Comparison of ENCODE assay signal across 17 cellular contexts in the genomic region with DNA sequence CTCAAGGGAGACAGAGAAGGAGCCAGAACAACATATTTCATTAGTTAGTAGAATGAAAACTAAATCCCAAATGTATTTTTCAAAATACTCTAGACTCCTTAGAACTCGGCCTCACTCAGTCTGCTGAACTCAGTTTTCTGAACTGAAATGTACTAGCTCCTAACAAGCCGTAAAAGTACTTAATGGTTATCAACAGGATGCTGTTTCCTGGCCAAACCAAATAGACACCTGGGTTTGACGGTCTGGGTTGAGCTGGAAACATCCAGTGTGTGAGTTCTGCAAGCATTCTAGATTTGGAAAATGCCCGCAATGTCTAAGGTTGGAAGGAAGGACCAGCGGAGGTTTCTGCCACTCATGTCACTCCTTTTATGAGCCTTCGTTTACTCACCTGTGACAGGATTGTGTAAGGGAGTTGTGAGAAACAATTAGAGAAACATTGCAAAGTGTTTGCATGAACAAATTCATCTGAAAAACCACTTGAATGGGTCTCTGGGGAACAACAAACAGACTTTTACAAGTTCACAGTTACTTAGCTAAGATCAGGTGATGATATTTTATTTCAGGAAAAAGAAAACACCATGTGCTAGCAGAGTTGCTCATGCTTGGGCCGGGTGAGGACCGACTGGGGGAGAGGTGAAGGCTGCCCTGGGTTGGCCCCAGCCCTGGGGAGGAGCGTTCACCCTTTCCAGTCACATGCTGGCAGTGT.
DNase-seq lines count a peak whose midpoint lies in the region; ATAC-seq and TF ChIP-seq lines count a peak whose summit lies in the region.
"Had no signal": no experiment of that assay in that cellular context is flagged by ENCODE, and none has a peak within 500 bp of the region (broad histone marks: within the 10 kb centered on the region; RNA-seq: fewer than 3 reads in every experiment).

No MANE protein-coding gene starts in this region.

- H3K27ac Mint-ChIP-seq in nephron, result peak overlapping the region; percentile 26 to 57 (median 28)

- H3K27me3 Mint-ChIP-seq in nephron (ENCODE audit: low read depth), result peaks cover 13% of the 10 kb centered on the region

- no peak overlapping the region for H3K9ac ChIP-seq in BLaER1 treated with 17β-estradiol and CSF1 and Interleukin-3, amounts not matched to agents 10 nM and 100 nM

- H3K36me3 ChIP-seq in BLaER1 treated with 17β-estradiol and CSF1 and Interleukin-3, amounts not matched to agents 10 nM and 100 nM, result no peaks in the 10 kb centered on the region
- H3K36me3 ChIP-seq in HEK293 (ENCODE audit: control insufficient read depth in 2 of 2, insufficient read depth in 1 of 2, low read length in 2 of 2) (no peaks in the 10 kb centered on the region), body of pancreas (replicated peaks in 1 of 2; ENCODE audit: insufficient read depth in 1 of 2, low read depth in 2 of 2) (no peaks in the 10 kb centered on the region)
- H3K36me3 ChIP-seq: neutrophil, right lobe of liver had no signal

- no peak overlapping the region for H3K4me3 ChIP-seq in BLaER1 treated with 17β-estradiol and CSF1 and Interleukin-3, amounts not matched to agents 10 nM and 100 nM
- no peak overlapping the region for H3K4me3 ChIP-seq in HEK293 (ENCODE audit: low read depth, low read length)
- H3K4me3 ChIP-seq in body of pancreas, result no peak overlapping the region
- H3K4me3 ChIP-seq: right lobe of liver had no signal

- H3K36me3 Mint-ChIP-seq in nephron (ENCODE audit: low read depth), result no peaks in the 10 kb centered on the region

- peaks cover 22% of the 10 kb centered on the region for H3K4me1 Mint-ChIP-seq in nephron

- CTCF ChIA-PET in HEK293 (lab: Yijun Ruan, JAX), result interaction anchor here (0.7 kb wide), 1 partner anchor 156 kb away, joined by 3 read pairs; no protein-coding TSS in a partner anchor

- 58 to 70% methylated on average over 9 of the region's 9 CpGs for WGBS in body of pancreas, 2 donors

- H3K4me1 ChIP-seq in BLaER1 treated with 17β-estradiol and CSF1 and Interleukin-3, amounts not matched to agents 10 nM and 100 nM, result peaks cover 0 to 23% (median 8%) of the 10 kb centered on the region in 10 experiments; a peak in 10 of 20 replicates
- H3K4me1 ChIP-seq in HEK293 (ENCODE audit: control insufficient read depth, insufficient read depth, low read length) (0 out of 2 replicates have a peak, but pooled peaks cover 2% of the 10 kb centered on the region), body of pancreas (peaks cover 14% of the 10 kb centered on the region)

- ATAC-seq in HG02610 (IDR thresholded peaks at IDR 0.05; ENCODE audit: unreplicated experiment) (no peak), GM18519 (IDR thresholded peaks at IDR 0.05; ENCODE audit: low FRiP score, unreplicated experiment) (no peak), body of pancreas (no peak)

- DNase-seq in dermis microvascular lymphatic vessel endothelial cell (ENCODE audit: low read depth in 2 of 2), result peak; percentile 13 to 48
- DNase-seq in body of pancreas, result no peak
- DNase-seq: AML-193; effector CD4-positive, alpha-beta T cell; H7; head of caudate nucleus; right lobe of liver; SHP77; stimulated activated CD4-positive, alpha-beta T cell treated with anti-CD3 and anti-CD28 coated beads, Interleukin-1b, Interleukin-23, amount 100 ng/mL, for 48 hours; T-helper 1 cell had no signal

- no peak for TF ChIP-seq CTCF in HEK293 (tag by site-specific recombination; IDR thresholded peaks at IDR 0.05)
- TF ChIP-seq CTCF in nephron (IDR thresholded peaks at IDR 0.05; ENCODE audit: unreplicated experiment in 3 of 3), result no peak
- TF ChIP-seq CTCF in body of pancreas (IDR thresholded peaks at IDR 0.05), result no peak

- H3K4me2 ChIP-seq in BLaER1 treated with 17β-estradiol and CSF1 and Interleukin-3, amounts not matched to agents 10 nM and 100 nM, result peak overlapping the region in 7 of 11 experiments; percentile 6 to 63 (median 34); a peak in 11 of 22 replicates

- H4K20me1 ChIP-seq in BLaER1 treated with 17β-estradiol and CSF1 and Interleukin-3, amounts not matched to agents 10 nM and 100 nM, result no peaks in the 10 kb centered on the region

- H3K9me3 Mint-ChIP-seq in nephron, result no peaks in the 10 kb centered on the region

- POLR2A ChIA-PET in HEK293 (lab: Yijun Ruan, JAX), result no interaction called here

- no peak overlapping the region for H3K27ac ChIP-seq in BLaER1 treated with 17β-estradiol and CSF1 and Interleukin-3, amounts not matched to agents 10 nM and 100 nM
- H3K27ac ChIP-seq in HEK293 (ENCODE audit: extremely low read depth, low read depth, low read length) (peak overlapping the region; percentile 43; the same call in 1 of the 2 replicates), body of pancreas (no peak overlapping the region)
- H3K27ac ChIP-seq: HL-60, neutrophil, right lobe of liver had no signal

- no peak for TF ChIP-seq POLR2A in body of pancreas (IDR thresholded peaks at IDR 0.05)

- no peaks in the 10 kb centered on the region for H3K27me3 ChIP-seq in BLaER1 treated with 17β-estradiol and CSF1 and Interleukin-3, amounts not matched to agents 10 nM and 100 nM
- no peaks in the 10 kb centered on the region for H3K27me3 ChIP-seq in body of pancreas
- H3K27me3 ChIP-seq: right lobe of liver had no signal

- no peak overlapping the region for H3K4me3 Mint-ChIP-seq in nephron

- no peaks in the 10 kb centered on the region for H3K9me3 ChIP-seq in BLaER1 treated with 17β-estradiol and CSF1 and Interleukin-3, amounts not matched to agents 10 nM and 100 nM (replicated peaks in 1 of 11)
- no peaks in the 10 kb centered on the region for H3K9me3 ChIP-seq in HEK293 (ENCODE audit: control insufficient read depth, insufficient read depth, low read depth, low read length)
- H3K9me3 ChIP-seq in body of pancreas, result no peaks in the 10 kb centered on the region
- H3K9me3 ChIP-seq: neutrophil, right lobe of liver had no signal

- intact Hi-C loops in body of pancreas (cut with DNase I), result no loop called here

TF ChIP-seq in HEK293, 187 proteins besides CTCF, POLR2A, EP300 and RAD21 (continues in another document):
- 0 out of 2 replicates have a peak, but pooled peaks have one; percentile 48 for TF ChIP-seq ZNF335 (tag by site-specific recombination; conservative IDR thresholded peaks at IDR 0.05)
- peak; percentile 84 for TF ChIP-seq ZNF24 (tag by site-specific recombination; IDR thresholded peaks at IDR 0.05)
- TF ChIP-seq WT1 (tag by site-specific recombination; IDR thresholded peaks at IDR 0.05), result peak; percentile 95
- TF ChIP-seq, protein P1, sequence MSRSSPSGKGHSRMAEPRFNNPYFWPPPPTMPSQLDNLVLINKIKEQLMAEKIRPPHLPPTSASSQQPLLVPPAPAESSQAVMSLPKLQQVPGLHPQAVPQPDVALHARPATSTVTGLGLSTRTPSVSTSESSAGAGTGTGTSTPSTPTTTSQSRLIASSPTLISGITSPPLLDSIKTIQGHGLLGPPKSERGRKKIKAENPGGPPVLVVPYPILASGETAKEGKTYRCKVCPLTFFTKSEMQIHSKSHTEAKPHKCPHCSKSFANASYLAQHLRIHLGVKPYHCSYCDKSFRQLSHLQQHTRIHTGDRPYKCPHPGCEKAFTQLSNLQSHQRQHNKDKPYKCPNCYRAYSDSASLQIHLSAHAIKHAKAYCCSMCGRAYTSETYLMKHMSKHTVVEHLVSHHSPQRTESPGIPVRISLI (tag by site-specific recombination; IDR thresholded peaks at IDR 0.05), result 0 out of 2 replicates have a peak, but pooled peaks have one; percentile 18
- TF ChIP-seq ZNF558 (tag by site-specific recombination; IDR thresholded peaks at IDR 0.05), result no peak
- TF ChIP-seq ZNF366 (tag by site-specific recombination; conservative IDR thresholded peaks at IDR 0.05), result 0 out of 2 replicates have a peak, but pooled peaks have one; percentile 46
- 0 out of 2 replicates have a peak, but pooled peaks have one; percentile 40 for TF ChIP-seq BCL11A (tag by site-specific recombination; IDR thresholded peaks at IDR 0.05; ENCODE audit: low read depth)
- TF ChIP-seq TSHZ1 (tag by site-specific recombination; IDR thresholded peaks at IDR 0.05; ENCODE audit: borderline replicate concordance), result peak; percentile 70; the same call in 1 of the 2 replicates
- TF ChIP-seq, protein P2, sequence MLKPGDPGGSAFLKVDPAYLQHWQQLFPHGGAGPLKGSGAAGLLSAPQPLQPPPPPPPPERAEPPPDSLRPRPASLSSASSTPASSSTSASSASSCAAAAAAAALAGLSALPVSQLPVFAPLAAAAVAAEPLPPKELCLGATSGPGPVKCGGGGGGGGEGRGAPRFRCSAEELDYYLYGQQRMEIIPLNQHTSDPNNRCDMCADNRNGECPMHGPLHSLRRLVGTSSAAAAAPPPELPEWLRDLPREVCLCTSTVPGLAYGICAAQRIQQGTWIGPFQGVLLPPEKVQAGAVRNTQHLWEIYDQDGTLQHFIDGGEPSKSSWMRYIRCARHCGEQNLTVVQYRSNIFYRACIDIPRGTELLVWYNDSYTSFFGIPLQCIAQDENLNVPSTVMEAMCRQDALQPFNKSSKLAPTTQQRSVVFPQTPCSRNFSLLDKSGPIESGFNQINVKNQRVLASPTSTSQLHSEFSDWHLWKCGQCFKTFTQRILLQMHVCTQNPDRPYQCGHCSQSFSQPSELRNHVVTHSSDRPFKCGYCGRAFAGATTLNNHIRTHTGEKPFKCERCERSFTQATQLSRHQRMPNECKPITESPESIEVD (tag by site-specific recombination; IDR thresholded peaks at IDR 0.05), result peak; percentile 91
- TF ChIP-seq OSR2 (tag by site-specific recombination; IDR thresholded peaks at IDR 0.05), result peak; percentile 39; the same call in 1 of the 2 replicates

Comparison
In these comparisons a context has a peak if more than half of its experiments do, and no peak if none do; other contexts are left out.
1. DNase-seq: peak in dermis microvascular lymphatic vessel endothelial cell (2 of 2); none in body of pancreas (0 of 4).